1 cellular context compared by ENCODE assay signal in the genomic region with DNA sequence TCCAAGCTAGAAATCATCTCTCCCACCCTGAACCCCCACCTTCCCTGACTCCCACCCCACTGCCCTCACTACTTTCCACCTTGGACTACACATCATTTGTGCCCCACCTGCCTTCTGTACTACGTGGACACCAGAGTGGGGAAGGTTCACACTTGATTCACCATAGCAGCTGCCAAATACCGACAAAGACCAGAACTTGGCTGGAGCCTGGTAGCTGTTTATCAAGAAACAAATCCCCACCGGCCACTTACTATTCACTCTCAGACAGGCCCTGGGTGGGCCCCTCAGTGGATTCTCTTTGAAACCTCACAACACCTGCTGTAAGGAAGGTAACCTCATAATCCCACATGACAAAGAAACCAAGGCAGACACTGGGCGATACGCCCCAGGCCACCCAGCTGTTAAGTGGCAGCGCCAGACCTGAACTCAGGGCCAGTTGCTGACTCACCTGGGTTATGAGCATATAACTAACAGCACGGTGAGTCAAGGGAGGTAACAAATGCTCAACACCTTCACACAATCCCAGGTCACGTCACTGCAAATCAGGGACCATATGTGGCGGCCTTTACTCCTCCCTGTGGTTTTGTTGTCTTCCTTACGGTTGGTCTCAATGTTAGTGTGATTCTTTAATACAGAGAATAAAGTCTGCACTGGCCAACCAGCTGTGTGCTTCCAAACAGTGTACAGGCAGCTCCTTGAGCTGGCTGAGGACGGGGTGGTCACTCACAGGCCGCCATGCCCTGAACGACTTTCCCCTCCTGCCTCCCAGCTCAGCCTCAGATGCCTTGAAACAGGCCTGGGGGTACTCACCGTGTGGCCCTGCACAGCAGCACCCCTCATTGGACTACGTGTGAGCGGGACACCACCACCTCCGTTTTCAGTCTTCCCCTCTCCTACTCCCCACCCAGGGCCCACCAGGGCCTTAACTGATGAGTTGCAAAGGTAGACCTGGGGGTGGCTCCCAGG.
TF ChIP-seq lines count a peak whose summit lies in the region.

No MANE protein-coding gene starts in this region.

TF ChIP-seq in IMR-90, 13 proteins besides CTCF, POLR2A, EP300 and RAD21:
- TF ChIP-seq CHD1 (IDR thresholded peaks at IDR 0.05; ENCODE audit: low read depth, low read length) (no peak), RCOR1 (IDR thresholded peaks at IDR 0.05; ENCODE audit: insufficient replicate concordance, low read length) (no peak), FOS (IDR thresholded peaks at IDR 0.05; ENCODE audit: low read depth, low read length) (0 out of 2 replicates have a peak, but pooled peaks have one; percentile 8), USF2 (IDR thresholded peaks at IDR 0.05; ENCODE audit: low read depth, low read length) (no peak), MXI1 (IDR thresholded peaks at IDR 0.05; ENCODE audit: borderline replicate concordance, low read depth, low read length) (no peak), SMC3 (IDR thresholded peaks at IDR 0.05; ENCODE audit: low read depth, low read length) (no peak), BHLHE40 (IDR thresholded peaks at IDR 0.05; ENCODE audit: low read depth, low read length) (0 out of 2 replicates have a peak, but pooled peaks have one; percentile 6), NFE2L2 (IDR thresholded peaks at IDR 0.05; ENCODE audit: low read depth, low read length) (no peak), MAZ (IDR thresholded peaks at IDR 0.05; ENCODE audit: borderline replicate concordance, low read depth, low read length) (no peak), RFX5 (IDR thresholded peaks at IDR 0.05; ENCODE audit: low read depth, low read length) (no peak), CEBPB (IDR thresholded peaks at IDR 0.05; ENCODE audit: low read depth, low read length) (no peak)
- TF ChIP-seq, protein P1, sequence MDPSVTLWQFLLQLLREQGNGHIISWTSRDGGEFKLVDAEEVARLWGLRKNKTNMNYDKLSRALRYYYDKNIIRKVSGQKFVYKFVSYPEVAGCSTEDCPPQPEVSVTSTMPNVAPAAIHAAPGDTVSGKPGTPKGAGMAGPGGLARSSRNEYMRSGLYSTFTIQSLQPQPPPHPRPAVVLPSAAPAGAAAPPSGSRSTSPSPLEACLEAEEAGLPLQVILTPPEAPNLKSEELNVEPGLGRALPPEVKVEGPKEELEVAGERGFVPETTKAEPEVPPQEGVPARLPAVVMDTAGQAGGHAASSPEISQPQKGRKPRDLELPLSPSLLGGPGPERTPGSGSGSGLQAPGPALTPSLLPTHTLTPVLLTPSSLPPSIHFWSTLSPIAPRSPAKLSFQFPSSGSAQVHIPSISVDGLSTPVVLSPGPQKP (IDR thresholded peaks at IDR 0.05; ENCODE audit: borderline replicate concordance, low read depth, low read length) = no peak
